24 cellular contexts compared by ENCODE assay signal in genomic region chr11:47912843-47913437, GRCh38.
DNase-seq lines count a peak whose midpoint lies in the region; ATAC-seq, FAIRE-seq and TF ChIP-seq lines count a peak whose summit lies in the region.
"Had no signal": no experiment of that assay in that cellular context is flagged by ENCODE, and none has a peak within 500 bp of the region (broad histone marks: within the 10 kb centered on the region; RNA-seq: fewer than 3 reads in every experiment).

No MANE protein-coding gene starts in this region.

- peaks cover 6% of the 10 kb centered on the region for H3K4me1 ChIP-seq in GM23248 (ENCODE audit: insufficient read depth)
- H3K4me1 ChIP-seq in right lobe of liver = peaks cover 0 to 8% (median 0%) of the 10 kb centered on the region in 4 donors
- no peaks in the 10 kb centered on the region for H3K4me1 ChIP-seq in PC-3 (ENCODE audit: insufficient read depth, low read length)
- H3K4me1 ChIP-seq in esophagus muscularis mucosa = peaks cover 12 to 26% (median 22%) of the 10 kb centered on the region in 4 donors

- no peaks in the 10 kb centered on the region for H3K79me2 ChIP-seq in GM23248 (ENCODE audit: insufficient read depth)
- no peaks in the 10 kb centered on the region for H3K79me2 ChIP-seq in PC-3 (ENCODE audit: low read length)
- H3K79me2 ChIP-seq: hepatocyte had no signal

- no peaks in the 10 kb centered on the region for H4K20me1 ChIP-seq in GM23248 (ENCODE audit: insufficient read depth)
- no peaks in the 10 kb centered on the region for H4K20me1 ChIP-seq in PC-3 (ENCODE audit: low read length)

- H3K4me2 ChIP-seq in GM23248 (ENCODE audit: unreplicated experiment) (no peak overlapping the region), PC-3 (ENCODE audit: low read length) (no peak overlapping the region)
- H3K4me2 ChIP-seq: hepatocyte had no signal

- no peak for TF ChIP-seq CTCF in bronchial epithelial cell (IDR thresholded peaks at IDR 0.05; ENCODE audit: insufficient read depth, low read length, severe bottlenecking)
- TF ChIP-seq CTCF in right lobe of liver (IDR thresholded peaks at IDR 0.05) = no peak
- no peak for TF ChIP-seq CTCF in PC-3 (conservative IDR thresholded peaks at IDR 0.05; ENCODE audit: low read depth, low read length)
- no peak for TF ChIP-seq CTCF in esophagus muscularis mucosa (IDR thresholded peaks at IDR 0.05)

- WGBS in GM23248 (ENCODE audit: low coverage in 1 of 2, low lambda C conversion rate in 2 of 2, missing lambda C conversion rate in 2 of 2), 2 experiments = 49 to 53% methylated on average over 6 of the region's 6 CpGs
- WGBS in right lobe of liver (ENCODE audit: insufficient coverage, low coverage, low lambda C conversion rate, missing lambda C conversion rate) = 48% methylated on average over 6 of the region's 6 CpGs
- WGBS in esophagus muscularis mucosa = 57% methylated on average over 6 of the region's 6 CpGs

- H3K4me3 ChIP-seq in GM23248 (no peak overlapping the region), bronchial epithelial cell (ENCODE audit: low read depth, low read length) (no peak overlapping the region), right lobe of liver (no peak overlapping the region), PC-3 (ENCODE audit: low read length) (no peak overlapping the region), esophagus muscularis mucosa (no peak overlapping the region)
- H3K4me3 ChIP-seq: esophagus squamous epithelium, hepatocyte, lower lobe of right lung, mucosa of descending colon, suprapubic skin, upper lobe of right lung had no signal

- POLR2A ChIA-PET in PC-3 (lab: Charles Lee; ENCODE audit: unreplicated experiment) = no interaction called here

- H3F3A ChIP-seq in GM23248 (ENCODE audit: insufficient read depth) (0 out of 2 replicates have a peak, but pooled peaks cover 5% of the 10 kb centered on the region), PC-3 (ENCODE audit: low read length, unreplicated experiment) (no peaks in the 10 kb centered on the region)

- H3K36me3 ChIP-seq in GM23248 (ENCODE audit: low read depth) = no peaks in the 10 kb centered on the region
- no peaks in the 10 kb centered on the region for H3K36me3 ChIP-seq in bronchial epithelial cell (ENCODE audit: control insufficient read depth, insufficient read depth, low read length)
- H3K36me3 ChIP-seq in right lobe of liver = no peaks in the 10 kb centered on the region
- no peaks in the 10 kb centered on the region for H3K36me3 ChIP-seq in PC-3 (ENCODE audit: low read depth, low read length)
- H3K36me3 ChIP-seq in esophagus muscularis mucosa = no peaks in the 10 kb centered on the region
- H3K36me3 ChIP-seq: esophagus squamous epithelium, lower lobe of right lung, suprapubic skin, upper lobe of right lung had no signal

- H3K27me3 ChIP-seq in GM23248 (replicated peaks; ENCODE audit: insufficient read depth) = no peaks in the 10 kb centered on the region
- H3K27me3 ChIP-seq in bronchial epithelial cell (ENCODE audit: control insufficient read depth, insufficient read depth, low read length) = no peaks in the 10 kb centered on the region
- no peaks in the 10 kb centered on the region for H3K27me3 ChIP-seq in right lobe of liver
- H3K27me3 ChIP-seq in PC-3 (ENCODE audit: low read length) = no peaks in the 10 kb centered on the region
- H3K27me3 ChIP-seq in esophagus muscularis mucosa = no peaks in the 10 kb centered on the region
- H3K27me3 ChIP-seq: esophagus squamous epithelium, hepatocyte, suprapubic skin, upper lobe of right lung had no signal

- BruUV-seq in PC-3 (replicated peaks; lab: Mats Ljungman, UMichigan) = no TSS peak

- DNase-seq in GM23248 (peak; percentile 23), MV-4-11 (lab: John Stamatoyannopoulos, UW) (peak; percentile 13), bronchial epithelial cell (ENCODE audit: low read depth) (peak; percentile 32), right lobe of liver (no peak), activated T-cell treated with anti-CD3 and anti-CD28 coated beads for 4 hours (no peak), PC-3 (no peak), esophagus muscularis mucosa (ENCODE audit: extremely low spot score) (no peak), NAMALWA (ENCODE audit: low spot score) (no peak)
- DNase-seq: activated gamma-delta T cell; activated T-cell treated with anti-CD3 and anti-CD28 coated beads, Interleukin-2, amount 50 U/mL, for 4 hours; C1 segment of cervical spinal cord; Caco-2; esophagus squamous epithelium; lower lobe of right lung; mucosa of descending colon; NCI-H226; NCI-H69; stimulated activated naive CD4-positive, alpha-beta T cell; T-cell; upper lobe of right lung had no signal

- intact Hi-C loops in right lobe of liver (cut with DNase I) = no loop called here
- intact Hi-C loops in PC-3 (cut with micrococcal nuclease) = no loop called here
- intact Hi-C loops in esophagus muscularis mucosa (cut with DNase I) = no loop called here

- H3K9me3 ChIP-seq in GM23248 (ENCODE audit: low read depth) (no peaks in the 10 kb centered on the region), right lobe of liver (no peaks in the 10 kb centered on the region), PC-3 (ENCODE audit: low read length) (no peaks in the 10 kb centered on the region), esophagus muscularis mucosa (no peaks in the 10 kb centered on the region)
- H3K9me3 ChIP-seq: Caco-2, esophagus squamous epithelium, lower lobe of right lung, mucosa of descending colon, suprapubic skin, upper lobe of right lung had no signal

- no peak overlapping the region for H2AFZ ChIP-seq in GM23248
- no peak overlapping the region for H2AFZ ChIP-seq in PC-3 (ENCODE audit: low read length)
- H2AFZ ChIP-seq: hepatocyte had no signal

- in situ Hi-C loops in GM23248 (cut with MboI) = no loop called here

- H3K9ac ChIP-seq in GM23248 (no peak overlapping the region), PC-3 (ENCODE audit: low read length) (no peak overlapping the region)

- ATAC-seq in right lobe of liver (peak in 3 of 4 donors; percentile 46 to 65 (median 52)), PC-3 (no peak)
- ATAC-seq: activated T-cell treated with anti-CD3 and anti-CD28 coated beads, Interleukin-2, amount 50 U/mL, for 4 hours; lower lobe of right lung; mucosa of descending colon; T-cell; upper lobe of right lung had no signal

- no peak overlapping the region for H3K27ac ChIP-seq in GM23248
- H3K27ac ChIP-seq in right lobe of liver = no peak overlapping the region
- no peak overlapping the region for H3K27ac ChIP-seq in PC-3 (ENCODE audit: low read length)
- no peak overlapping the region for H3K27ac ChIP-seq in esophagus muscularis mucosa (replicated peaks in 1 of 4)
- H3K27ac ChIP-seq: esophagus squamous epithelium, hepatocyte, lower lobe of right lung, RWPE1, suprapubic skin, upper lobe of right lung had no signal

- H3K9me2 ChIP-seq in GM23248 (ENCODE audit: insufficient read depth) (no peaks in the 10 kb centered on the region), PC-3 (replicated peaks; ENCODE audit: low read length) (no peaks in the 10 kb centered on the region)

- CTCF ChIA-PET in PC-3 (lab: Charles Lee) = no interaction called here

- no peak for FAIRE-seq in bronchial epithelial cell (lab: Jason Lieb, UNC)
- FAIRE-seq: G401.6 had no signal

- TF ChIP-seq POLR2A in right lobe of liver (IDR thresholded peaks at IDR 0.05) (no peak), esophagus muscularis mucosa (IDR thresholded peaks at IDR 0.05; ENCODE audit: low read depth) (no peak)

- TF ChIP-seq EP300 in esophagus muscularis mucosa (IDR thresholded peaks at IDR 0.05) = no peak

Comparison
In these comparisons a context has a peak if more than half of its experiments do, and no peak if none do; other contexts are left out.
1. DNase-seq: peak in GM23248 (single experiment), MV-4-11 (single experiment) and bronchial epithelial cell (single experiment); none in right lobe of liver (0 of 3), activated T-cell treated with anti-CD3 and anti-CD28 coated beads for 4 hours (single experiment), PC-3 (single experiment), esophagus muscularis mucosa (single experiment) and NAMALWA (single experiment).